In genomic region chr15:52151353-52151752, GRCh38 we compare ENCODE assay signal across 22 cellular contexts. TPM values are rescaled to one million over a fixed set of nuclear protein-coding genes. Genes with fewer than 3 reads are reported as not detected.
"Had no signal": no experiment of that assay in that cellular context is flagged by ENCODE, and none has a peak within 500 bp of the region (broad histone marks: within the 10 kb centered on the region; RNA-seq: fewer than 3 reads in every experiment).

No MANE protein-coding gene starts in this region.

- H3K4me3 Mint-ChIP-seq: activated CD4-positive, alpha-beta memory T cell treated with anti-CD3 and anti-CD28 coated beads for 36 hours; activated CD4-positive, alpha-beta T cell treated with anti-CD3 and anti-CD28 coated beads for 36 hours; activated naive CD4-positive, alpha-beta T cell treated with anti-CD3 and anti-CD28 coated beads, Interleukin-2, amount 10 ng/mL, durations not matched to agents 7 days and 5 days; immature natural killer cell; stimulated activated effector memory CD8-positive, alpha-beta T cell treated with anti-CD3 and anti-CD28 coated beads, Interleukin-12 subunit alpha, Interleukin-12 subunit beta, amount 100 ng/mL, for 72 hours; WTC11 had no signal

- H3K9me3 ChIP-seq: right lobe of liver, SK-N-SH, testis had no signal

- H3K27me3 ChIP-seq: cardiac muscle cell, right lobe of liver, testis had no signal

- H3K4me3 ChIP-seq: cardiac muscle cell, right lobe of liver, skin epidermis, testis had no signal

- H3K4me1 Mint-ChIP-seq: activated CD4-positive, alpha-beta T cell treated with anti-CD3 and anti-CD28 coated beads for 36 hours; activated naive CD4-positive, alpha-beta T cell treated with anti-CD3 and anti-CD28 coated beads, Interleukin-2, amount 10 ng/mL, durations not matched to agents 7 days and 5 days; WTC11 had no signal

- H3K27ac ChIP-seq: cardiac muscle cell, right lobe of liver, skin epidermis, testis had no signal

- H3K27me3 Mint-ChIP-seq: activated CD4-positive, alpha-beta memory T cell treated with anti-CD3 and anti-CD28 coated beads for 36 hours; activated CD4-positive, alpha-beta T cell treated with anti-CD3 and anti-CD28 coated beads for 36 hours; activated naive CD4-positive, alpha-beta T cell treated with anti-CD3 and anti-CD28 coated beads, Interleukin-2, amount 10 ng/mL, durations not matched to agents 7 days and 5 days; naive B cell had no signal

- H3K27ac Mint-ChIP-seq: activated CD4-positive, alpha-beta memory T cell treated with anti-CD3 and anti-CD28 coated beads for 36 hours; activated CD4-positive, alpha-beta T cell treated with anti-CD3 and anti-CD28 coated beads for 36 hours; activated naive CD4-positive, alpha-beta T cell treated with anti-CD3 and anti-CD28 coated beads, Interleukin-2, amount 10 ng/mL, durations not matched to agents 7 days and 5 days; stimulated activated effector memory CD8-positive, alpha-beta T cell treated with anti-CD3 and anti-CD28 coated beads, Interleukin-12 subunit alpha, Interleukin-12 subunit beta, amount 100 ng/mL, for 72 hours; WTC11 had no signal

- H3K36me3 ChIP-seq: cardiac muscle cell had no signal

- DNase-seq: activated CD4-positive, alpha-beta memory T cell treated with anti-CD3 and anti-CD28 coated beads for 36 hours; activated CD4-positive, alpha-beta T cell treated with anti-CD3 and anti-CD28 coated beads for 36 hours; activated effector memory CD4-positive, alpha-beta T cell treated with anti-CD3 and anti-CD28 coated beads, Interleukin-2, amount 50 U/mL, for 16 hours; activated naive CD4-positive, alpha-beta T cell treated with anti-CD3 and anti-CD28 coated beads, Interleukin-2, amount 10 ng/mL, durations not matched to agents 7 days and 5 days; activated T-cell treated with anti-CD3 and anti-CD28 coated beads for 4 hours; amygdala; effector CD4-positive, alpha-beta T cell; foreskin melanocyte; immature natural killer cell; mesendoderm; naive B cell; nucleus accumbens; right lobe of liver; SK-N-SH; stimulated activated CD4-positive, alpha-beta T cell treated with anti-CD3 and anti-CD28 coated beads, Interleukin-1b, Interleukin-23, amount 100 ng/mL, for 48 hours; testis; trophoblast cell had no signal

- H3K9me3 Mint-ChIP-seq: activated CD4-positive, alpha-beta memory T cell treated with anti-CD3 and anti-CD28 coated beads for 36 hours; activated naive CD4-positive, alpha-beta T cell treated with anti-CD3 and anti-CD28 coated beads, Interleukin-2, amount 10 ng/mL, durations not matched to agents 7 days and 5 days; immature natural killer cell; naive B cell; stimulated activated effector memory CD8-positive, alpha-beta T cell treated with anti-CD3 and anti-CD28 coated beads, Interleukin-12 subunit alpha, Interleukin-12 subunit beta, amount 100 ng/mL, for 72 hours had no signal

- ATAC-seq: activated CD4-positive, alpha-beta T cell treated with anti-CD3 and anti-CD28 coated beads for 36 hours; stimulated activated effector memory CD8-positive, alpha-beta T cell treated with anti-CD3 and anti-CD28 coated beads, Interleukin-12 subunit alpha, Interleukin-12 subunit beta, amount 100 ng/mL, for 72 hours; WTC11 had no signal

RNA-seq across cellular contexts. Expression of gene BCL2L10, which starts 38.8 kb away (rescaled TPM):
- total RNA-seq: activated CD4-positive, alpha-beta memory T cell treated with anti-CD3 and anti-CD28 coated beads for 36 hours; activated CD4-positive, alpha-beta T cell treated with anti-CD3 and anti-CD28 coated beads for 36 hours; kidney epithelial cell had no signal
